Comparison of ENCODE assay signal across 8 cellular contexts in the genomic region with DNA sequence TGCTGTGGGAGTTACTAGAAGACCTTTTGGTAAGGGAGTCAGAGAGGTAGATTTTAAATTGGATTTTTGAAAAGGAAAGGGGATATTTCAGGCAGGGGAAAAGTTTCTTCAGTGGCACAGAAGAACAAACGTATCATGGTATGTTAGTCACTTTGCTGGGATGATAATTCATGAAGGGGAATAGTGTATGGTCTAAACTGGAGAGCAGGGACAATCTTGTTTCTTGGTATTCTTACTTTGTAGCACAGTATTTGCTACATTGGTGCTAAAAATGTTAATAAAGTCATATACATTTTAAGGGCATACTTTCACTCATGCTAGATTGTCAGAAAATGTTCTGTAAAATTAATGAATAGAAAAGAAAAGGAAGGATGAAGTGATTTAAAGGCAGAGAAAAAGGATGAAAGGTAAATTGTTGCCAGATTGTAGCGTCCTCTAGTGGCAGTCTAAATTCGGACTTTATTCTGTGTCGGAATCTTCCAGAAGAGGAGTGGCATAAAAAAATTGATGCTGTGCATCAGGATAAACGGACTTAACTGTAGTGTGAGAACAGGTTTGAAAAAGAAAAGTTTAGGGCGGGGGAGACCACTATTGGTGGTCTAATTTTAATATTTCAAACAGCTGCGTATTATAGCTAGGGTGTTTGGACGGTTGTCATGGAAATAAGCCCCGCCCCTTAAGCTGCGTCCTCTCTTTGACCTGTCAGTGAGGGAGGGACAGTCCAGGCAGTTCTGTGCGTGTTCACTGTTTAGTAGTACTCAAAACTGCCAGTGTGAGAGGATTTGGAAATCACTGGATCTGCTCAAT. TPM values are rescaled to one million over a fixed set of nuclear protein-coding genes. Genes with fewer than 3 reads are reported as not detected.
DNase-seq lines count a peak whose midpoint lies in the region; ATAC-seq and TF ChIP-seq lines count a peak whose summit lies in the region.

A gene with protein sequence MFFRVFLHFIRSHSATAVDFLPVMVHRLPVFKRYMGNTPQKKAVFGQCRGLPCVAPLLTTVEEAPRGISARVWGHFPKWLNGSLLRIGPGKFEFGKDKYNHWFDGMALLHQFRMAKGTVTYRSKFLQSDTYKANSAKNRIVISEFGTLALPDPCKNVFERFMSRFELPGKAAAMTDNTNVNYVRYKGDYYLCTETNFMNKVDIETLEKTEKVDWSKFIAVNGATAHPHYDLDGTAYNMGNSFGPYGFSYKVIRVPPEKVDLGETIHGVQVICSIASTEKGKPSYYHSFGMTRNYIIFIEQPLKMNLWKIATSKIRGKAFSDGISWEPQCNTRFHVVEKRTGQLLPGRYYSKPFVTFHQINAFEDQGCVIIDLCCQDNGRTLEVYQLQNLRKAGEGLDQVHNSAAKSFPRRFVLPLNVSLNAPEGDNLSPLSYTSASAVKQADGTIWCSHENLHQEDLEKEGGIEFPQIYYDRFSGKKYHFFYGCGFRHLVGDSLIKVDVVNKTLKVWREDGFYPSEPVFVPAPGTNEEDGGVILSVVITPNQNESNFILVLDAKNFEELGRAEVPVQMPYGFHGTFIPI (plus strand): TSS at position 724 of the 807 bp plus-strand sequence. CDS start 90 bp downstream, outside the sequence.

- no peaks in the 10 kb centered on the region for H3K9me3 Mint-ChIP-seq in activated naive CD8-positive, alpha-beta T cell treated with anti-CD3 and anti-CD28 coated beads, Interleukin-2, amount 10 ng/mL, durations not matched to agents 7 days and 5 days

- TF ChIP-seq EP300 in transverse colon (IDR thresholded peaks at IDR 0.05; ENCODE audit: low read depth), result no peak

- peaks cover 12% of the 10 kb centered on the region for H3K4me1 Mint-ChIP-seq in activated naive CD8-positive, alpha-beta T cell treated with anti-CD3 and anti-CD28 coated beads, Interleukin-2, amount 10 ng/mL, durations not matched to agents 7 days and 5 days

- BruUV-seq in PC-3 (replicated peaks; lab: Mats Ljungman, UMichigan), result no TSS peak

- CTCF ChIA-PET in PC-3 (lab: Charles Lee), result interaction anchor here (0.6 to 1.0 kb wide), 5 partner anchors 11 to 92 kb away, joined by 3 to 10 read pairs (median 4); a partner anchor contains a TSS

- in situ Hi-C loops in transverse colon (cut with MboI; ENCODE audit: low pct_ligation_motif_present in 1 of 4, low pct_unique_long_range_greater_than_20kb in 1 of 4, low sequenced_read_pairs in 3 of 4), result loop anchor here in 2 of 4 donors (10.0 kb wide), 1 partner anchor 60 kb away; no protein-coding TSS in a partner anchor

- no peaks in the 10 kb centered on the region for H3K36me3 ChIP-seq in PC-3 (ENCODE audit: low read depth, low read length)
- no peaks in the 10 kb centered on the region for H3K36me3 ChIP-seq in neutrophil
- H3K36me3 ChIP-seq in transverse colon, result no peaks in the 10 kb centered on the region

- H3F3A ChIP-seq in PC-3 (ENCODE audit: low read length, unreplicated experiment), result no peaks in the 10 kb centered on the region

- ATAC-seq in HG03378 (IDR thresholded peaks at IDR 0.05; ENCODE audit: unreplicated experiment) (peak; percentile 51), PC-3 (peak; percentile 89), HG03457 (IDR thresholded peaks at IDR 0.05; ENCODE audit: unreplicated experiment) (no peak)
- peak; percentile 50 for ATAC-seq in activated naive CD8-positive, alpha-beta T cell treated with anti-CD3 and anti-CD28 coated beads, Interleukin-2, amount 10 ng/mL, durations not matched to agents 7 days and 5 days (ENCODE audit: low read depth)

- H3K4me3 Mint-ChIP-seq in activated naive CD8-positive, alpha-beta T cell treated with anti-CD3 and anti-CD28 coated beads, Interleukin-2, amount 10 ng/mL, durations not matched to agents 7 days and 5 days, result peak within 1 kb of the TSS; percentile 70

- POLR2A ChIA-PET in PC-3 (lab: Charles Lee; ENCODE audit: unreplicated experiment), result no interaction called here
- POLR2A ChIA-PET in activated naive CD8-positive, alpha-beta T cell treated with anti-CD3 and anti-CD28 coated beads, Interleukin-2, amount 10 ng/mL, durations not matched to agents 7 days and 5 days (lab: Charles Lee), result no interaction called here

- peak within 1 kb of the TSS; percentile 58 for H3K4me3 ChIP-seq in PC-3 (ENCODE audit: low read length)
- H3K4me3 ChIP-seq in neutrophil (ENCODE audit: low read depth in 1 of 2, low read length in 1 of 2), result peak within 1 kb of the TSS; percentile 57 to 60
- peak within 1 kb of the TSS in 3 of 4 donors; percentile 0 to 20 (median 15) for H3K4me3 ChIP-seq in transverse colon

- H3K27ac Mint-ChIP-seq in activated naive CD8-positive, alpha-beta T cell treated with anti-CD3 and anti-CD28 coated beads, Interleukin-2, amount 10 ng/mL, durations not matched to agents 7 days and 5 days, result no peak within 1 kb of the TSS

- no peaks in the 10 kb centered on the region for H3K9me2 ChIP-seq in PC-3 (replicated peaks; ENCODE audit: low read length)

- H3K9ac ChIP-seq in PC-3 (ENCODE audit: low read length), result no peak within 1 kb of the TSS

- peak within 1 kb of the TSS; percentile 70 for H2AFZ ChIP-seq in PC-3 (ENCODE audit: low read length)

- no peak for DNase-seq in GM10266 (ENCODE audit: extremely low spot score)
- peak; percentile 84 for DNase-seq in PC-3
- peak; percentile 32 for DNase-seq in activated naive CD8-positive, alpha-beta T cell treated with anti-CD3 and anti-CD28 coated beads, Interleukin-2, amount 10 ng/mL, durations not matched to agents 7 days and 5 days
- DNase-seq in head of caudate nucleus, result peak; percentile 68 to 94 (median 85)
- DNase-seq in transverse colon, result peak; percentile 85

- no peaks in the 10 kb centered on the region for H3K27me3 ChIP-seq in PC-3 (ENCODE audit: low read length)
- no peaks in the 10 kb centered on the region for H3K27me3 ChIP-seq in neutrophil
- H3K27me3 ChIP-seq in transverse colon, result no peaks in the 10 kb centered on the region

- no peaks in the 10 kb centered on the region for H3K79me2 ChIP-seq in PC-3 (ENCODE audit: low read length)

- H3K36me3 Mint-ChIP-seq in activated naive CD8-positive, alpha-beta T cell treated with anti-CD3 and anti-CD28 coated beads, Interleukin-2, amount 10 ng/mL, durations not matched to agents 7 days and 5 days, result no peaks in the 10 kb centered on the region

- no peaks in the 10 kb centered on the region for H3K9me3 ChIP-seq in PC-3 (ENCODE audit: low read length)
- H3K9me3 ChIP-seq in neutrophil, result no peaks in the 10 kb centered on the region
- no peaks in the 10 kb centered on the region for H3K9me3 ChIP-seq in transverse colon

- no peak for TF ChIP-seq POLR2A in transverse colon (IDR thresholded peaks at IDR 0.05)

- intact Hi-C loops in PC-3 (cut with micrococcal nuclease) (loop anchor here (1.0 to 5.0 kb wide), 4 partner anchors 18 to 62 kb away; no protein-coding TSS in a partner anchor), head of caudate nucleus (cut with DNase I) (loop anchor here (5.0 kb wide), 1 partner anchor 63 kb away; no protein-coding TSS in a partner anchor), transverse colon (cut with DNase I; ENCODE audit: low total_unique reads) (no loop called here)

- peak within 1 kb of the TSS; percentile 77 for H3K4me2 ChIP-seq in PC-3 (ENCODE audit: low read length)

- H3K4me1 ChIP-seq in PC-3 (ENCODE audit: insufficient read depth, low read length) (peaks cover 27% of the 10 kb centered on the region), neutrophil (ENCODE audit: control insufficient read depth in 1 of 2, insufficient read depth in 1 of 2, low read depth in 1 of 2, low read length in 1 of 2) (peaks cover 17 to 24% of the 10 kb centered on the region in 2 experiments), transverse colon (peaks cover 0 to 12% (median 9%) of the 10 kb centered on the region in 4 donors)

- H3K27ac ChIP-seq in PC-3 (ENCODE audit: low read length) (no peak within 1 kb of the TSS), neutrophil (peak within 1 kb of the TSS; percentile 35), transverse colon (peak within 1 kb of the TSS; percentile 50 to 73 (median 66))

- H3K27me3 Mint-ChIP-seq in activated naive CD8-positive, alpha-beta T cell treated with anti-CD3 and anti-CD28 coated beads, Interleukin-2, amount 10 ng/mL, durations not matched to agents 7 days and 5 days, result peaks cover 31% of the 10 kb centered on the region

- 5% methylated on average over 10 to 11 of the region's 11 CpGs for WGBS in transverse colon (ENCODE audit: low coverage in 1 of 2), 2 donors

- TF ChIP-seq CTCF in GM10266 (IDR thresholded peaks at IDR 0.05; ENCODE audit: control insufficient read depth, insufficient read depth, low read depth, missing control alignments), result peak; percentile 59
- TF ChIP-seq CTCF in PC-3 (conservative IDR thresholded peaks at IDR 0.05; ENCODE audit: low read depth, low read length), result peak; percentile 99
- peak; percentile 77 for TF ChIP-seq CTCF in neutrophil (IDR thresholded peaks at IDR 0.05)
- peak; percentile 76 to 97 (median 91) for TF ChIP-seq CTCF in transverse colon (IDR thresholded peaks at IDR 0.05)

- no peaks in the 10 kb centered on the region for H4K20me1 ChIP-seq in PC-3 (ENCODE audit: low read length)

RNA-seq across cellular contexts. Expression of the gene that starts here (rescaled TPM):
- 1.6 and 2.9 TPM in 2 replicates for total RNA-seq in PC-3 (2014; rRNA removed)
- total RNA-seq in activated naive CD8-positive, alpha-beta T cell treated with anti-CD3 and anti-CD28 coated beads, Interleukin-2, amount 10 ng/mL, durations not matched to agents 7 days and 5 days, result 1 to 10 TPM; 1.5 to 2.4 TPM
- total RNA-seq in transverse colon, result 10 to 100 TPM in 1 of 4 donors, 1 to 10 TPM in 3; 2.8 to 12.1 (median 4.0) TPM
